ENCODE assay signal across 1 cellular context in the genomic region with DNA sequence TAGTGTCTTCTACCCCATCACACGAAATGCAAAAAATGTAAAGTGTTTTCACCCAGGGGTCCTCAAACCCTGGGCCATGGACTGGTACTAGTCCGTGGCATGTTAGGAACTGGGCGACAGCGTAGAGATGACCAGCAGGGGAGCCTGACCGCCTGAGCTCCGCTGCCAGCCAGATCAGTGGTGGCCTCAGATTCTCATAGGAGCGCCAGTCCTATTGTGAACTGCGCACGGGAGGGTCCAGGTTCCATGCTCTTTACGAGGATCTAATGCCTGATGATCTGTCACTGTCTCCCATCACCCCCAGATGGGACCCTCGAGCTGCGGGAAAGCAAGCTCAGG.
TF ChIP-seq lines count a peak whose summit lies in the region.

No MANE protein-coding gene starts in this region.

TF ChIP-seq in endothelial cell of umbilical vein, 7 proteins besides CTCF, POLR2A, EP300 and RAD21:
- no peak for TF ChIP-seq EZH2 (IDR thresholded peaks at IDR 0.05; ENCODE audit: borderline replicate concordance, low read depth, low read length, severe bottlenecking)
- peak; percentile 5 for TF ChIP-seq POLR2AphosphoS5 (IDR thresholded peaks at IDR 0.05; ENCODE audit: insufficient read depth, low read depth, low read length)
- no peak for TF ChIP-seq JUN (IDR thresholded peaks at IDR 0.05; ENCODE audit: borderline replicate concordance, insufficient read depth, insufficient read length, low read depth)
- no peak for TF ChIP-seq FOS (IDR thresholded peaks at IDR 0.05; ENCODE audit: borderline replicate concordance, insufficient read depth, low read length)
- TF ChIP-seq MYC (IDR thresholded peaks at IDR 0.05; ENCODE audit: low read depth, low read length): no peak
